1 cellular context compared by ENCODE assay signal in genomic region chr10:30542001-30542861, GRCh38.
A peak's percentile ranks its signal among the peaks of the same experiment; 100 is the strongest.
TF ChIP-seq lines count a peak whose summit lies in the region.

No MANE protein-coding gene starts in this region.

TF ChIP-seq in HepG2, 621 proteins besides CTCF, POLR2A, EP300 and RAD21 (continued from another document and continues in another):
- TF ChIP-seq AKNA (CRISPR knock-in tag; IDR thresholded peaks at IDR 0.05; ENCODE audit: borderline replicate concordance) = no peak; the same call in 1 of the 2 replicates
- TF ChIP-seq ZFYVE20 (CRISPR knock-in tag; IDR thresholded peaks at IDR 0.05; ENCODE audit: borderline replicate concordance, low read depth) = no peak
- TF ChIP-seq ZFP62 (CRISPR knock-in tag; IDR thresholded peaks at IDR 0.05) = no peak
- TF ChIP-seq ZNF674 (CRISPR knock-in tag; IDR thresholded peaks at IDR 0.05; ENCODE audit: low read depth) = no peak
- peak; percentile 31; the same call in 1 of the 2 replicates for TF ChIP-seq ZNF3 (CRISPR knock-in tag; IDR thresholded peaks at IDR 0.05)
- no peak for TF ChIP-seq PRDM4 (CRISPR knock-in tag; IDR thresholded peaks at IDR 0.05; ENCODE audit: borderline replicate concordance)
- TF ChIP-seq MTA1 (CRISPR knock-in tag; IDR thresholded peaks at IDR 0.05; ENCODE audit: borderline replicate concordance) = no peak
- TF ChIP-seq FOXP1 (IDR thresholded peaks at IDR 0.05) = peak; percentile 97
- peak; percentile 100 for TF ChIP-seq FOXP1 (CRISPR knock-in tag; IDR thresholded peaks at IDR 0.05)
- TF ChIP-seq SP1 (IDR thresholded peaks at IDR 0.05) = no peak
- TF ChIP-seq SP1 (CRISPR knock-in tag; IDR thresholded peaks at IDR 0.05) = 0 out of 2 replicates have a peak, but pooled peaks have one; percentile 14
- no peak for TF ChIP-seq MYC (CRISPR knock-in tag; IDR thresholded peaks at IDR 0.05; ENCODE audit: borderline replicate concordance)
- peak; percentile 44; the same call in 1 of the 2 replicates for TF ChIP-seq ELF1 (CRISPR knock-in tag; IDR thresholded peaks at IDR 0.05)
- TF ChIP-seq FOXA1 (IDR thresholded peaks at IDR 0.05) = peak; percentile 90
- TF ChIP-seq FOXA1 (CRISPR knock-in tag; IDR thresholded peaks at IDR 0.05) = peak; percentile 96
- TF ChIP-seq SIN3A (IDR thresholded peaks at IDR 0.05; ENCODE audit: borderline replicate concordance, low read depth, low read length) = 0 out of 2 replicates have a peak, but pooled peaks have one; percentile 34
- TF ChIP-seq SKI (IDR thresholded peaks at IDR 0.05; ENCODE audit: partially characterized antibody) = peak; percentile 98
- no peak for TF ChIP-seq CCAR2 (optimal IDR thresholded peaks at IDR 0.05; ENCODE audit: low read depth, low read length)
- no peak for TF ChIP-seq ZNF570 (CRISPR knock-in tag; IDR thresholded peaks at IDR 0.05; ENCODE audit: borderline replicate concordance)
- no peak for TF ChIP-seq ZNF333 (CRISPR knock-in tag; IDR thresholded peaks at IDR 0.05; ENCODE audit: borderline replicate concordance)
- TF ChIP-seq TBL1XR1 (IDR thresholded peaks at IDR 0.05; ENCODE audit: borderline replicate concordance, low read length, partially characterized antibody) = peak; percentile 96
- peak; percentile 99 for TF ChIP-seq ZBTB34 (CRISPR knock-in tag; IDR thresholded peaks at IDR 0.05)
- peak; percentile 91; the same call in 1 of the 2 replicates for TF ChIP-seq NFKBIZ (CRISPR knock-in tag; IDR thresholded peaks at IDR 0.05)
- TF ChIP-seq STAG1 (CRISPR knock-in tag; IDR thresholded peaks at IDR 0.05) = 0 out of 2 replicates have a peak, but pooled peaks have one; percentile 2
- no peak for TF ChIP-seq ZNF207 (IDR thresholded peaks at IDR 0.05; ENCODE audit: borderline replicate concordance)
- TF ChIP-seq ERF (CRISPR knock-in tag; IDR thresholded peaks at IDR 0.05) = peak; percentile 90; the same call in 1 of the 2 replicates
- no peak for TF ChIP-seq ZNF276 (CRISPR knock-in tag; IDR thresholded peaks at IDR 0.05; ENCODE audit: low read depth)
- peak; percentile 59 for TF ChIP-seq BHLHE40 (IDR thresholded peaks at IDR 0.05; ENCODE audit: low read length)
- TF ChIP-seq ZNF24 (IDR thresholded peaks at IDR 0.05) = peak; percentile 14; the same call in 1 of the 2 replicates
- no peak for TF ChIP-seq RFX3 (CRISPR knock-in tag; IDR thresholded peaks at IDR 0.05)
- no peak for TF ChIP-seq NR0B2 (CRISPR knock-in tag; IDR thresholded peaks at IDR 0.05)
- no peak for TF ChIP-seq ATM (IDR thresholded peaks at IDR 0.05; ENCODE audit: borderline replicate concordance)
- no peak for TF ChIP-seq PREB (CRISPR knock-in tag; IDR thresholded peaks at IDR 0.05)
- no peak for TF ChIP-seq ZNF879 (CRISPR knock-in tag; IDR thresholded peaks at IDR 0.05)
- no peak for TF ChIP-seq SNAPC4 (CRISPR knock-in tag; IDR thresholded peaks at IDR 0.05)
- TF ChIP-seq ZBTB7A (CRISPR knock-in tag; IDR thresholded peaks at IDR 0.05) = no peak
- 0 out of 2 replicates have a peak, but pooled peaks have one; percentile 22 for TF ChIP-seq ZFP37 (CRISPR knock-in tag; IDR thresholded peaks at IDR 0.05; ENCODE audit: borderline replicate concordance)
- TF ChIP-seq ZNF567 (CRISPR knock-in tag; IDR thresholded peaks at IDR 0.05; ENCODE audit: borderline replicate concordance) = no peak; the same call in 1 of the 2 replicates
- no peak for TF ChIP-seq RBM39 (IDR thresholded peaks at IDR 0.05; ENCODE audit: low read depth, low read length, poor library complexity, severe bottlenecking)
- no peak for TF ChIP-seq SP4 (CRISPR knock-in tag; IDR thresholded peaks at IDR 0.05)
- TF ChIP-seq MBD4 (IDR thresholded peaks at IDR 0.05; ENCODE audit: borderline replicate concordance, low read length) = peak; percentile 59; the same call in 1 of the 2 replicates
